In genomic region chr1:9910425-9911178, GRCh38 we compare ENCODE assay signal across 1 cellular context.
TF ChIP-seq lines count a peak whose summit lies in the region.

No MANE protein-coding gene starts in this region.

TF ChIP-seq in H1, 55 proteins besides CTCF, POLR2A, EP300 and RAD21:
- TF ChIP-seq ASH2L (IDR thresholded peaks at IDR 0.05; ENCODE audit: low read length) (peak; percentile 44), CREB1 (IDR thresholded peaks at IDR 0.05) (peak; percentile 36; the same call in 1 of the 2 replicates), ATF3 (IDR thresholded peaks at IDR 0.05; ENCODE audit: insufficient read depth, low read depth, low read length) (no peak), MAFK (IDR thresholded peaks at IDR 0.05; ENCODE audit: low read depth, low read length) (no peak), SUZ12 (IDR thresholded peaks at IDR 0.05; ENCODE audit: low read length) (no peak), RBBP5 (IDR thresholded peaks at IDR 0.05; ENCODE audit: borderline replicate concordance, low read depth, low read length) (no peak), CHD1 (IDR thresholded peaks at IDR 0.05; ENCODE audit: low read depth, low read length) (no peak), ZNF274 (IDR thresholded peaks at IDR 0.05; ENCODE audit: borderline replicate concordance, extremely low read depth, low read length) (no peak), NANOG (IDR thresholded peaks at IDR 0.05; ENCODE audit: insufficient read depth, low read depth, low read length, poor library complexity, severe bottlenecking) (no peak), TBP (IDR thresholded peaks at IDR 0.05; ENCODE audit: low read depth, low read length) (peak; percentile 58; the same call in 1 of the 2 replicates), BACH1 (IDR thresholded peaks at IDR 0.05; ENCODE audit: low read length) (peak; percentile 32; the same call in 1 of the 2 replicates), ATF2 (IDR thresholded peaks at IDR 0.05; ENCODE audit: low read length) (0 out of 2 replicates have a peak, but pooled peaks have one; percentile 41), HDAC2 (IDR thresholded peaks at IDR 0.05; ENCODE audit: borderline replicate concordance in 1 of 2, low read depth in 2 of 2, low read length in 2 of 2) (no peak; a peak in 1 of 4 replicates), MAX (IDR thresholded peaks at IDR 0.05) (peak; percentile 76), EZH2 (IDR thresholded peaks at IDR 0.05; ENCODE audit: low read depth, low read length, severe bottlenecking) (no peak), KDM4A (IDR thresholded peaks at IDR 0.05; ENCODE audit: low read depth, low read length, severe bottlenecking) (no peak), TAF1 (IDR thresholded peaks at IDR 0.05; ENCODE audit: low read depth, low read length) (peak; percentile 31; the same call in 1 of the 2 replicates), SIN3A (conservative IDR thresholded peaks at IDR 0.05 in 1 of 2, IDR thresholded peaks at IDR 0.05 in 1 of 2; ENCODE audit: low read depth in 1 of 2, low read length in 2 of 2) (peak in 1 of 2 experiments; percentile 39; a peak in 1 of 4 replicates), SIX5 (IDR thresholded peaks at IDR 0.05; ENCODE audit: low read depth, low read length) (no peak), GTF2F1 (IDR thresholded peaks at IDR 0.05; ENCODE audit: borderline replicate concordance, low read depth, low read length) (no peak), RXRA (IDR thresholded peaks at IDR 0.05; ENCODE audit: insufficient read depth, low read depth, low read length) (no peak), CTBP2 (IDR thresholded peaks at IDR 0.05; ENCODE audit: borderline replicate concordance, insufficient read depth, insufficient read length, low read length) (no peak), HDAC6 (IDR thresholded peaks at IDR 0.05; ENCODE audit: low read depth, low read length) (no peak), SP4 (IDR thresholded peaks at IDR 0.05; ENCODE audit: low read length) (0 out of 2 replicates have a peak, but pooled peaks have one; percentile 49), E2F6 (IDR thresholded peaks at IDR 0.05) (no peak), USF2 (IDR thresholded peaks at IDR 0.05; ENCODE audit: low read length) (no peak), JUND (IDR thresholded peaks at IDR 0.05; ENCODE audit: low read length) (no peak; the same call in 1 of the 2 replicates), YY1 (IDR thresholded peaks at IDR 0.05; ENCODE audit: low read depth, low read length) (no peak), CEBPB (IDR thresholded peaks at IDR 0.05; ENCODE audit: low read depth, low read length) (no peak), NRF1 (IDR thresholded peaks at IDR 0.05; ENCODE audit: low read depth, low read length) (0 out of 2 replicates have a peak, but pooled peaks have one; percentile 4), TEAD4 (IDR thresholded peaks at IDR 0.05; ENCODE audit: low read depth, low read length) (no peak), POU5F1 (IDR thresholded peaks at IDR 0.05; ENCODE audit: low read depth, low read length) (no peak), GABPA (IDR thresholded peaks at IDR 0.05; ENCODE audit: borderline replicate concordance, insufficient read depth, low read length) (no peak), SAP30 (IDR thresholded peaks at IDR 0.05; ENCODE audit: insufficient read depth, insufficient replicate concordance, low read length) (peak; percentile 49), CBX5 (IDR thresholded peaks at IDR 0.05; ENCODE audit: low read depth, low read length) (no peak), BCL11A (IDR thresholded peaks at IDR 0.05; ENCODE audit: low read depth in 2 of 2, low read length in 2 of 2) (no peak), POLR2AphosphoS5 (IDR thresholded peaks at IDR 0.05; ENCODE audit: low read depth, low read length) (peak; percentile 85), SRF (IDR thresholded peaks at IDR 0.05; ENCODE audit: low read depth, low read length) (peak; percentile 56; the same call in 1 of the 2 replicates), SP1 (IDR thresholded peaks at IDR 0.05; ENCODE audit: low read depth, low read length) (no peak), BRCA1 (IDR thresholded peaks at IDR 0.05; ENCODE audit: low read depth, low read length) (no peak), KDM1A (IDR thresholded peaks at IDR 0.05; ENCODE audit: borderline replicate concordance, low read length) (peak; percentile 9; the same call in 1 of the 2 replicates), PHF8 (conservative IDR thresholded peaks at IDR 0.05; ENCODE audit: low read depth, low read length) (peak; percentile 57), JUN (IDR thresholded peaks at IDR 0.05; ENCODE audit: low read depth, low read length) (no peak), RFX5 (IDR thresholded peaks at IDR 0.05; ENCODE audit: borderline replicate concordance, low read depth, low read length) (no peak), TAF7 (optimal IDR thresholded peaks at IDR 0.05; ENCODE audit: borderline replicate concordance, low read depth, low read length) (peak; percentile 29), SP2 (IDR thresholded peaks at IDR 0.05; ENCODE audit: low read length) (no peak)
TF ChIP-seq in H1: peak in this region for 16.
